In genomic region chr2:27920148-27920885, GRCh38 we compare ENCODE assay signal across 9 cellular contexts. TPM values are rescaled to one million over a fixed set of nuclear protein-coding genes. Genes with fewer than 3 reads are reported as not detected.
DNase-seq lines count a peak whose midpoint lies in the region; ATAC-seq, FAIRE-seq and TF ChIP-seq lines count a peak whose summit lies in the region.
"Had no signal": no experiment of that assay in that cellular context is flagged by ENCODE, and none has a peak within 500 bp of the region (broad histone marks: within the 10 kb centered on the region; RNA-seq: fewer than 3 reads in every experiment).

No MANE protein-coding gene starts in this region.

- CTCF ChIA-PET in CD4-positive, alpha-beta T cell (lab: Charles Lee): interaction anchor here (0.8 to 1.7 kb wide), 2 partner anchors 8 to 28 kb away, joined by 3 to 5 read pairs; no protein-coding TSS in a partner anchor

- no peak for DNase-seq in CD4-positive, alpha-beta T cell
- DNase-seq in NOMO-1 treated with dmso at 0.1 percent for 144 hours (lab: John Stamatoyannopoulos, UW; ENCODE audit: unreplicated experiment): peak; percentile 55
- peak in 4 of 10 donors; percentile 6 to 50 (median 38) for DNase-seq in naive thymus-derived CD8-positive, alpha-beta T cell
- DNase-seq in SJCRH30: no peak
- DNase-seq in stimulated activated CD4-positive, alpha-beta T cell treated with anti-CD3 and anti-CD28 coated beads, Interleukin-1b, Interleukin-23, amount 100 ng/mL, for 48 hours: no peak

- no peaks in the 10 kb centered on the region for H3K27me3 Mint-ChIP-seq in CD4-positive, alpha-beta T cell
- H3K27me3 Mint-ChIP-seq in naive thymus-derived CD8-positive, alpha-beta T cell: no peaks in the 10 kb centered on the region

- no peak overlapping the region for H3K4me3 Mint-ChIP-seq in CD4-positive, alpha-beta T cell
- H3K4me3 Mint-ChIP-seq in naive thymus-derived CD8-positive, alpha-beta T cell: peak overlapping the region in 4 of 10 donors; percentile 4 to 60 (median 48)

- no peaks in the 10 kb centered on the region for H3K9me3 Mint-ChIP-seq in CD4-positive, alpha-beta T cell
- H3K9me3 Mint-ChIP-seq in naive thymus-derived CD8-positive, alpha-beta T cell: no peaks in the 10 kb centered on the region

- H3K4me3 ChIP-seq in SJCRH30: no peak overlapping the region
- H3K4me3 ChIP-seq: GM12878 had no signal

- no peaks in the 10 kb centered on the region for H3K9me3 ChIP-seq in CD4-positive, alpha-beta T cell (ENCODE audit: control insufficient read depth, low read length)
- no peaks in the 10 kb centered on the region for H3K9me3 ChIP-seq in SJCRH30 (replicated peaks)

- TF ChIP-seq CTCF in CD4-positive, alpha-beta T cell (IDR thresholded peaks at IDR 0.05): no peak

- intact Hi-C loops in CD4-positive, alpha-beta T cell (cut with DNase I, micrococcal nuclease): loop anchor here in 1 of 2 experiments (1.0 kb wide), 1 partner anchor 29 kb away; no protein-coding TSS in a partner anchor

- H3K27ac ChIP-seq in CD4-positive, alpha-beta T cell (ENCODE audit: low read depth, low read length): no peak overlapping the region
- no peak overlapping the region for H3K27ac ChIP-seq in SJCRH30

- no peaks in the 10 kb centered on the region for H3K27me3 ChIP-seq in CD4-positive, alpha-beta T cell (ENCODE audit: control insufficient read depth, insufficient read depth, low read length)
- H3K27me3 ChIP-seq in SJCRH30: no peaks in the 10 kb centered on the region

- peaks cover 42% of the 10 kb centered on the region for H3K4me1 Mint-ChIP-seq in CD4-positive, alpha-beta T cell (ENCODE audit: low read depth)
- H3K4me1 Mint-ChIP-seq in naive thymus-derived CD8-positive, alpha-beta T cell: peaks cover 8 to 31% (median 13%) of the 10 kb centered on the region in 4 donors

- peaks cover 26% of the 10 kb centered on the region for H3K36me3 Mint-ChIP-seq in CD4-positive, alpha-beta T cell (ENCODE audit: low read depth)
- H3K36me3 Mint-ChIP-seq in naive thymus-derived CD8-positive, alpha-beta T cell: peaks cover 0 to 5% (median 2%) of the 10 kb centered on the region in 3 donors

- peak overlapping the region; percentile 73 for H3K27ac Mint-ChIP-seq in CD4-positive, alpha-beta T cell
- peak overlapping the region in 9 of 10 donors; percentile 3 to 77 (median 59) for H3K27ac Mint-ChIP-seq in naive thymus-derived CD8-positive, alpha-beta T cell

- no peaks in the 10 kb centered on the region for H3K4me1 ChIP-seq in SJCRH30

- H3K36me3 ChIP-seq in SJCRH30: no peaks in the 10 kb centered on the region

- POLR2A ChIA-PET in CD4-positive, alpha-beta T cell (lab: Charles Lee): interaction anchor here (1.7 kb wide), 1 partner anchor 30 kb away, joined by 10 read pairs; the partner anchor contains the start of genes BABAM2 and RBKS
- POLR2A ChIA-PET in naive thymus-derived CD8-positive, alpha-beta T cell (lab: Charles Lee): no interaction called here

- FAIRE-seq in endometrium (lab: Jason Lieb, UNC): peak; percentile 81
- FAIRE-seq: GM12878 had no signal

- peak; percentile 96 for ATAC-seq in CD4-positive, alpha-beta T cell (ENCODE audit: poor library complexity)
- ATAC-seq in naive thymus-derived CD8-positive, alpha-beta T cell: peak; percentile 70 to 98
- ATAC-seq in HG02938 (IDR thresholded peaks at IDR 0.05; ENCODE audit: unreplicated experiment) (no peak), HG03378 (IDR thresholded peaks at IDR 0.05; ENCODE audit: unreplicated experiment) (no peak)
- ATAC-seq: GM12878 had no signal

RNA-seq across cellular contexts. Expression of gene BABAM2, which starts 29.8 kb away (rescaled TPM):
- 10 to 100 TPM; 29.2 to 32.8 TPM for total RNA-seq in CD4-positive, alpha-beta T cell
- total RNA-seq in naive thymus-derived CD8-positive, alpha-beta T cell: 10 to 100 TPM; 29.6 to 32.2 TPM
- 10 to 100 TPM; 50.5 to 60.2 (median 56.2) TPM for polyA plus RNA-seq in naive thymus-derived CD8-positive, alpha-beta T cell
- total RNA-seq in SJCRH30 (2014; rRNA removed; shearing (Covaris generic)): 33.2 and 37.3 TPM in 2 replicates

RNA-seq across cellular contexts. Expression of gene RBKS, which starts 30.1 kb away (rescaled TPM):
- 1 to 10 TPM; 2.6 to 3.0 TPM for total RNA-seq in CD4-positive, alpha-beta T cell
- total RNA-seq in naive thymus-derived CD8-positive, alpha-beta T cell: 1 to 10 TPM; 1.5 to 1.8 TPM
- polyA plus RNA-seq in naive thymus-derived CD8-positive, alpha-beta T cell: 1 to 10 TPM; 2.4 to 4.8 (median 3.0) TPM
- 0.20 and 0.51 TPM in 2 replicates for total RNA-seq in SJCRH30 (2014; rRNA removed; shearing (Covaris generic))

Comparison
In these comparisons a context has a peak if more than half of its experiments do, and no peak if none do; other contexts are left out.
1. ATAC-seq: peak in CD4-positive, alpha-beta T cell (single experiment) and naive thymus-derived CD8-positive, alpha-beta T cell (2 of 2); none in HG02938 (single experiment) and HG03378 (single experiment).